ENCODE assay signal across 20 cellular contexts in genomic region chr3:125107384-125107783, GRCh38. TPM values are rescaled to one million over a fixed set of nuclear protein-coding genes. Genes with fewer than 3 reads are reported as not detected.
DNase-seq lines count a peak whose midpoint lies in the region; ATAC-seq, FAIRE-seq and TF ChIP-seq lines count a peak whose summit lies in the region.
"Had no signal": no experiment of that assay in that cellular context is flagged by ENCODE, and none has a peak within 500 bp of the region (broad histone marks: within the 10 kb centered on the region; RNA-seq: fewer than 3 reads in every experiment).

No MANE protein-coding gene starts in this region.

- ATAC-seq in SK-N-SH treated with all-trans-retinoic acid at 6 μM for 48 hours (no peak), thoracic aorta (ENCODE audit: insufficient number of reproducible peaks, low FRiP score, low read depth) (no peak)
- ATAC-seq: left colon, sciatic nerve had no signal

- no peak for TF ChIP-seq CTCF in SK-N-SH (IDR thresholded peaks at IDR 0.05)
- TF ChIP-seq CTCF in OCI-LY3 (IDR thresholded peaks at IDR 0.05; ENCODE audit: low read depth, low read length): no peak
- no peak for TF ChIP-seq CTCF in thoracic aorta (IDR thresholded peaks at IDR 0.05)
- no peak for TF ChIP-seq CTCF in kidney (IDR thresholded peaks at IDR 0.05; ENCODE audit: borderline replicate concordance, extremely low read depth, insufficient read depth)

- H3K27me3 ChIP-seq in SK-N-SH (ENCODE audit: insufficient read depth) (no peaks in the 10 kb centered on the region), OCI-LY3 (ENCODE audit: low read depth, low read length) (peaks cover 84% of the 10 kb centered on the region), thoracic aorta (replicated peaks; ENCODE audit: insufficient read depth) (no peaks in the 10 kb centered on the region)

- H3K4me1 ChIP-seq in SK-N-SH (ENCODE audit: control insufficient read depth in 1 of 2, insufficient read depth in 2 of 2, low read depth in 1 of 2, low read length in 1 of 2) (peaks cover 0 to 30% of the 10 kb centered on the region in 2 experiments; a peak in 3 of 4 replicates), OCI-LY3 (ENCODE audit: low read length) (peaks cover 38% of the 10 kb centered on the region), thoracic aorta (ENCODE audit: control insufficient read depth in 1 of 2, low read depth in 2 of 2) (peaks cover 13 to 19% of the 10 kb centered on the region in 2 donors), kidney (ENCODE audit: control insufficient read depth in 1 of 2, insufficient read depth in 1 of 2, low read depth in 1 of 2, low read length in 2 of 2) (no peaks in the 10 kb centered on the region)

- no peak for TF ChIP-seq EP300 in SK-N-SH (IDR thresholded peaks at IDR 0.05; ENCODE audit: borderline replicate concordance in 1 of 2, low read depth in 1 of 2, low read length in 1 of 2)

- no peak for FAIRE-seq in kidney (lab: Jason Lieb, UNC)

- H3K36me3 ChIP-seq in SK-N-SH (replicated peaks in 1 of 2; ENCODE audit: control insufficient read depth in 1 of 2, insufficient read depth in 2 of 2, low read length in 1 of 2): no peaks in the 10 kb centered on the region
- H3K36me3 ChIP-seq in OCI-LY3 (replicated peaks; ENCODE audit: low read depth, low read length): peaks cover 4% of the 10 kb centered on the region
- no peaks in the 10 kb centered on the region for H3K36me3 ChIP-seq in thoracic aorta
- H3K36me3 ChIP-seq in kidney (ENCODE audit: control insufficient read depth in 1 of 2, insufficient read depth in 2 of 2, low read length in 2 of 2): no peaks in the 10 kb centered on the region

- intact Hi-C loops in kidney (cut with DNase I): no loop called here

- H3K4me3 ChIP-seq in SK-N-SH (ENCODE audit: low read depth in 2 of 2, low read length in 1 of 2): no peak overlapping the region
- H3K4me3 ChIP-seq in OCI-LY3 (ENCODE audit: low read length): peak overlapping the region; percentile 46; the same call in 1 of the 2 replicates
- H3K4me3 ChIP-seq in thoracic aorta: no peak overlapping the region
- H3K4me3 ChIP-seq in kidney (ENCODE audit: low read length in 2 of 2): no peak overlapping the region

- H3F3A ChIP-seq in SK-N-SH (replicated peaks; ENCODE audit: insufficient read depth): peaks cover 17% of the 10 kb centered on the region

- no peak for TF ChIP-seq RAD21 in SK-N-SH (IDR thresholded peaks at IDR 0.05; ENCODE audit: low read length)

- POLR2A ChIA-PET in SK-N-SH (lab: Yijun Ruan, JAX): no interaction called here

- H3K9ac ChIP-seq in SK-N-SH (no peak overlapping the region), OCI-LY3 (ENCODE audit: low read length) (no peak overlapping the region), kidney (ENCODE audit: low read length in 2 of 2) (no peak overlapping the region)

- no peaks in the 10 kb centered on the region for H3K9me2 ChIP-seq in SK-N-SH

- CTCF ChIA-PET in SK-N-SH (lab: Yijun Ruan, JAX): no interaction called here

- H4K20me1 ChIP-seq in SK-N-SH (ENCODE audit: insufficient read depth): no peaks in the 10 kb centered on the region
- 0 out of 2 replicates have a peak, but pooled peaks cover 9% of the 10 kb centered on the region for H4K20me1 ChIP-seq in OCI-LY3 (ENCODE audit: insufficient read depth, low read length)

- no peak for DNase-seq in SK-N-SH
- DNase-seq in epithelial cell of prostate (ENCODE audit: low read depth, low spot score): no peak
- no peak for DNase-seq in thoracic aorta (ENCODE audit: low spot score)
- no peak for DNase-seq in activated naive CD4-positive, alpha-beta T cell treated with Interleukin-2 at 50 U/mL for 16 hours
- DNase-seq in cerebellum (ENCODE audit: low spot score): no peak
- no peak for DNase-seq in kidney
- DNase-seq: 8988T; activated effector memory CD4-positive, alpha-beta T cell treated with Interleukin-2 at 50 U/mL for 16 hours; anterior cingulate cortex; GOT3; hippocampal formation; left colon; NCI-H510A; nucleus accumbens; stimulated activated CD4-positive, alpha-beta T cell treated with anti-CD3 and anti-CD28 coated beads, Interleukin-4, amount 100 ng/mL, for 24 hours; trophoblast cell had no signal

- H3K79me2 ChIP-seq in SK-N-SH (ENCODE audit: insufficient read depth): no peaks in the 10 kb centered on the region
- no peaks in the 10 kb centered on the region for H3K79me2 ChIP-seq in OCI-LY3 (ENCODE audit: low read length)

- H3K27ac ChIP-seq in SK-N-SH (ENCODE audit: low read depth in 2 of 2, low read length in 1 of 2) (peak overlapping the region in 1 of 2 experiments; percentile 74; a peak in 2 of 4 replicates), OCI-LY3 (ENCODE audit: low read length) (no peak overlapping the region), epithelial cell of prostate (peak overlapping the region; percentile 18), thoracic aorta (peak overlapping the region; percentile 65 to 81), kidney (ENCODE audit: low read depth in 2 of 2, low read length in 2 of 2) (no peak overlapping the region)
- H3K27ac ChIP-seq: VCaP had no signal

- H3K4me2 ChIP-seq in SK-N-SH: peak overlapping the region; percentile 30; the same call in 1 of the 2 replicates
- H3K4me2 ChIP-seq in OCI-LY3 (ENCODE audit: low read length): peak overlapping the region; percentile 74

- 89% methylated on average over 3 of the region's 3 CpGs for WGBS in SK-N-SH (ENCODE audit: low lambda C conversion rate)

- no peak overlapping the region for H2AFZ ChIP-seq in SK-N-SH (ENCODE audit: low read depth)
- no peak overlapping the region for H2AFZ ChIP-seq in OCI-LY3 (ENCODE audit: low read depth, low read length)

- H3K9me3 ChIP-seq in SK-N-SH: no peaks in the 10 kb centered on the region
- H3K9me3 ChIP-seq in OCI-LY3 (ENCODE audit: insufficient read depth, low read length): peaks cover 5% of the 10 kb centered on the region; the same call in 1 of the 2 replicates
- peaks cover 3% of the 10 kb centered on the region for H3K9me3 ChIP-seq in thoracic aorta
- no peaks in the 10 kb centered on the region for H3K9me3 ChIP-seq in kidney (ENCODE audit: control insufficient read depth in 1 of 2, low read length in 2 of 2)

TF ChIP-seq in SK-N-SH, 30 proteins besides CTCF, POLR2A, EP300 and RAD21:
- no peak for TF ChIP-seq ELF1 (IDR thresholded peaks at IDR 0.05)
- no peak for TF ChIP-seq FOSL2 (IDR thresholded peaks at IDR 0.05; ENCODE audit: borderline replicate concordance, low read depth)
TF ChIP-seq in SK-N-SH: peak in this region for 0.

TF ChIP-seq in SK-N-SH treated with all-trans-retinoic acid at 6 μM for 48 hours, 23 proteins besides CTCF, POLR2A, EP300 and RAD21 (continues in another document):
- TF ChIP-seq CREB5 (CRISPR knock-in tag; IDR thresholded peaks at IDR 0.05; ENCODE audit: low read depth): no peak
- no peak for TF ChIP-seq ZNF565 (CRISPR knock-in tag; conservative IDR thresholded peaks at IDR 0.05; ENCODE audit: low read depth)
- no peak for TF ChIP-seq ZFP3 (CRISPR knock-in tag; IDR thresholded peaks at IDR 0.05)
- TF ChIP-seq ZNF70 (CRISPR knock-in tag; IDR thresholded peaks at IDR 0.05): no peak
- TF ChIP-seq, protein P1, sequence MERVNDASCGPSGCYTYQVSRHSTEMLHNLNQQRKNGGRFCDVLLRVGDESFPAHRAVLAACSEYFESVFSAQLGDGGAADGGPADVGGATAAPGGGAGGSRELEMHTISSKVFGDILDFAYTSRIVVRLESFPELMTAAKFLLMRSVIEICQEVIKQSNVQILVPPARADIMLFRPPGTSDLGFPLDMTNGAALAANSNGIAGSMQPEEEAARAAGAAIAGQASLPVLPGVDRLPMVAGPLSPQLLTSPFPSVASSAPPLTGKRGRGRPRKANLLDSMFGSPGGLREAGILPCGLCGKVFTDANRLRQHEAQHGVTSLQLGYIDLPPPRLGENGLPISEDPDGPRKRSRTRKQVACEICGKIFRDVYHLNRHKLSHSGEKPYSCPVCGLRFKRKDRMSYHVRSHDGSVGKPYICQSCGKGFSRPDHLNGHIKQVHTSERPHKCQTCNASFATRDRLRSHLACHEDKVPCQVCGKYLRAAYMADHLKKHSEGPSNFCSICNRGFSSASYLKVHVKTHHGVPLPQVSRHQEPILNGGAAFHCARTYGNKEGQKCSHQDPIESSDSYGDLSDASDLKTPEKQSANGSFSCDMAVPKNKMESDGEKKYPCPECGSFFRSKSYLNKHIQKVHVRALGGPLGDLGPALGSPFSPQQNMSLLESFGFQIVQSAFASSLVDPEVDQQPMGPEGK (CRISPR knock-in tag; IDR thresholded peaks at IDR 0.05; ENCODE audit: borderline replicate concordance): no peak
- TF ChIP-seq TCF4 (CRISPR knock-in tag; IDR thresholded peaks at IDR 0.05; ENCODE audit: borderline replicate concordance): no peak
- no peak for TF ChIP-seq TOX (CRISPR knock-in tag; IDR thresholded peaks at IDR 0.05; ENCODE audit: borderline replicate concordance)
- no peak for TF ChIP-seq OSR1 (CRISPR knock-in tag; IDR thresholded peaks at IDR 0.05)
- no peak for TF ChIP-seq ISL1 (CRISPR knock-in tag; IDR thresholded peaks at IDR 0.05)

RNA-seq across cellular contexts. Expression of gene HEG1, which starts 51.6 kb away (rescaled TPM):
- 27.7 and 29.1 TPM in 2 replicates for polyA plus RNA-seq in SK-N-SH (2012; rRNA removed)
- 27.1 and 30.0 TPM in 2 replicates for polyA plus RNA-seq in SK-N-SH (2012; cell fraction: cytosol; rRNA removed)
- 33.3 and 48.2 TPM in 2 replicates for polyA plus RNA-seq in SK-N-SH (2012; cell fraction: nucleus; rRNA removed)
- total RNA-seq in thoracic aorta: 100 to 1,000 TPM; 114 to 168 TPM
- total RNA-seq in cerebellum: 17.2 TPM
- 96.3 TPM for total RNA-seq in kidney
- polyA plus RNA-seq in kidney (ENCODE audit: insufficient read depth, low read depth, low replicate concordance): 10.3 TPM

Comparison
In these comparisons a context has a peak if more than half of its experiments do, and no peak if none do; other contexts are left out.
1. H3K27ac ChIP-seq: peak in epithelial cell of prostate (single experiment) and thoracic aorta (2 of 2); none in OCI-LY3 (single experiment) and kidney (0 of 2).